9 cellular contexts compared by ENCODE assay signal in genomic region chr9:33472171-33472920, GRCh38. TPM values are rescaled to one million over a fixed set of nuclear protein-coding genes. Genes with fewer than 3 reads are reported as not detected.
DNase-seq lines count a peak whose midpoint lies in the region; ATAC-seq and TF ChIP-seq lines count a peak whose summit lies in the region.
"Had no signal": no experiment of that assay in that cellular context is flagged by ENCODE, and none has a peak within 500 bp of the region (broad histone marks: within the 10 kb centered on the region; RNA-seq: fewer than 3 reads in every experiment).

No MANE protein-coding gene starts in this region.

- no peak overlapping the region for H3K27ac ChIP-seq in H9 (ENCODE audit: insufficient read length, low read depth, low read length)
- peak overlapping the region; percentile 73; the same call in 1 of the 2 replicates for H3K27ac ChIP-seq in VCaP
- H3K27ac ChIP-seq in skeletal muscle tissue (ENCODE audit: low read depth, low read length) = no peak overlapping the region

- H3K27me3 ChIP-seq in H9 (ENCODE audit: insufficient read depth, low read length) (no peaks in the 10 kb centered on the region), skeletal muscle tissue (ENCODE audit: control insufficient read depth in 3 of 3, insufficient read depth in 3 of 3, low read length in 3 of 3) (no peaks in the 10 kb centered on the region)

- H2BK5ac ChIP-seq in H9 (ENCODE audit: insufficient read length, low read length) = no peak overlapping the region

- no peak overlapping the region for H3K23ac ChIP-seq in H9 (ENCODE audit: insufficient read length, low read depth, low read length)

- no peak overlapping the region for H4K5ac ChIP-seq in H9 (ENCODE audit: insufficient read length, low read depth, low read length)

- H3K14ac ChIP-seq in H9 (ENCODE audit: insufficient read depth, low read length) = no peak overlapping the region

- peaks cover 6% of the 10 kb centered on the region for H3K23me2 ChIP-seq in H9 (ENCODE audit: insufficient read length, low read depth, low read length, poor library complexity, severe bottlenecking)

- peak overlapping the region in 2 of 3 donors; percentile 99 to 100 for H3K4me3 ChIP-seq in skeletal muscle tissue (ENCODE audit: low read length in 3 of 3)

- no peak overlapping the region for H2AFZ ChIP-seq in H9 (ENCODE audit: low read length)

- H2BK120ac ChIP-seq in H9 (ENCODE audit: low read depth, low read length, poor library complexity, severe bottlenecking) = no peak overlapping the region

- peaks cover 44 to 47% (median 45%) of the 10 kb centered on the region in 3 donors for H3K36me3 ChIP-seq in skeletal muscle tissue (ENCODE audit: control insufficient read depth in 3 of 3, insufficient read depth in 3 of 3, low read length in 3 of 3)

- H3K36me3 Mint-ChIP-seq in H9 (ENCODE audit: insufficient read depth in 1 of 3, low read depth in 3 of 3) (peaks cover 33 to 54% (median 45%) of the 10 kb centered on the region in 3 experiments; a peak in 6 of 7 replicates), glutamatergic neuron (ENCODE audit: unreplicated experiment) (no peaks in the 10 kb centered on the region)

- H3K79me2 ChIP-seq in H9 (ENCODE audit: insufficient read depth, low read length) = peaks cover 11% of the 10 kb centered on the region

- no peak overlapping the region for H3K27ac Mint-ChIP-seq in H9
- H3K27ac Mint-ChIP-seq in glutamatergic neuron (ENCODE audit: unreplicated experiment) = no peak overlapping the region

- no CpG with 5 or more reads among the region's 16 CpGs for WGBS in H9 (ENCODE audit: extremely low coverage, insufficient read length, low lambda C conversion rate)

- H3K4me1 ChIP-seq in H9 (ENCODE audit: insufficient read depth, low read length) = 0 out of 2 replicates have a peak, but pooled peaks cover 2% of the 10 kb centered on the region
- peaks cover 17 to 20% (median 20%) of the 10 kb centered on the region in 3 donors for H3K4me1 ChIP-seq in skeletal muscle tissue (ENCODE audit: control insufficient read depth in 3 of 3, insufficient read depth in 3 of 3, low read length in 3 of 3)

- H2BK12ac ChIP-seq in H9 (ENCODE audit: insufficient read length, low read depth, low read length) = no peak overlapping the region

- H2BK15ac ChIP-seq in H9 (ENCODE audit: low read depth, low read length) = no peak overlapping the region

- no peaks in the 10 kb centered on the region; a peak in 1 of 5 replicates for H3K9me3 Mint-ChIP-seq in H9
- peaks cover 3% of the 10 kb centered on the region for H3K9me3 Mint-ChIP-seq in glutamatergic neuron (ENCODE audit: unreplicated experiment)

- H3K9me3 ChIP-seq in H9 (ENCODE audit: control insufficient read depth, low read depth, low read length) = no peaks in the 10 kb centered on the region
- H3K9me3 ChIP-seq in skeletal muscle tissue (ENCODE audit: control insufficient read depth in 3 of 3, low read length in 3 of 3) = no peaks in the 10 kb centered on the region

- H3K4me1 Mint-ChIP-seq in H9 = peaks cover 11 to 12% of the 10 kb centered on the region in 2 experiments; a peak in 3 of 4 replicates
- H3K4me1 Mint-ChIP-seq in glutamatergic neuron (ENCODE audit: low read depth, unreplicated experiment) = peaks cover 5% of the 10 kb centered on the region

- no peak overlapping the region for H2AK5ac ChIP-seq in H9 (ENCODE audit: insufficient read length, low read length)

- no peak overlapping the region for H3K18ac ChIP-seq in H9 (ENCODE audit: insufficient read length, low read depth, low read length)

- peaks cover 4% of the 10 kb centered on the region for H3K79me1 ChIP-seq in H9 (ENCODE audit: insufficient read depth, low read depth, low read length, poor library complexity, severe bottlenecking)

- TF ChIP-seq CTCF in H9 (conservative IDR thresholded peaks at IDR 0.05) (no peak), VCaP (conservative IDR thresholded peaks at IDR 0.05) (no peak), glutamatergic neuron (IDR thresholded peaks at IDR 0.05; ENCODE audit: partially characterized antibody, unreplicated experiment) (no peak)

- H4K91ac ChIP-seq in H9 (ENCODE audit: insufficient read length, low read depth, low read length) = no peak overlapping the region

- H3K4me3 Mint-ChIP-seq in H9 = peak overlapping the region; percentile 98 to 100
- peak overlapping the region; percentile 69 for H3K4me3 Mint-ChIP-seq in glutamatergic neuron (ENCODE audit: unreplicated experiment)

- peak overlapping the region; percentile 99 for H3K4me2 ChIP-seq in H9 (ENCODE audit: insufficient read depth, insufficient read length, low read length)

- no peak overlapping the region for H3K4ac ChIP-seq in H9 (ENCODE audit: low read depth, low read length)

- peak overlapping the region; percentile 16 for H3K9ac ChIP-seq in H9 (ENCODE audit: extremely low read depth, insufficient read length, low read length)
- peak overlapping the region in 1 of 3 donors; percentile 92 for H3K9ac ChIP-seq in skeletal muscle tissue (ENCODE audit: low read depth in 1 of 3, low read length in 3 of 3)

- no peak overlapping the region for H2BK20ac ChIP-seq in H9 (ENCODE audit: low read depth, low read length, poor library complexity, severe bottlenecking)

- DNase-seq in H9 (no peak), glutamatergic neuron (no peak), NCI-H526 treated with DMSO at 0.1 percent for 48 hours (lab: John Stamatoyannopoulos, UW) (no peak), NCI-H187 treated with DMSO at 0.1 percent for 48 hours (lab: John Stamatoyannopoulos, UW) (no peak)
- DNase-seq: activated CD4-positive, alpha-beta T cell treated with anti-CD3 and anti-CD28 coated beads, Interleukin-2, amount 50 U/mL, for 4 hours; hippocampal formation had no signal

- H4K20me1 ChIP-seq in H9 (ENCODE audit: control insufficient read depth, insufficient read depth, insufficient read length) = no peaks in the 10 kb centered on the region

- no peak for ATAC-seq in GM21367 (IDR thresholded peaks at IDR 0.05; ENCODE audit: unreplicated experiment)

- no peak overlapping the region for H3T11ph ChIP-seq in H9 (ENCODE audit: low read length)

- no peak overlapping the region for H3K56ac ChIP-seq in H9 (ENCODE audit: insufficient read length, low read depth, low read length)

- no peak overlapping the region for H4K8ac ChIP-seq in H9 (replicated peaks; ENCODE audit: insufficient read length, low read depth, low read length)

- H3K27me3 Mint-ChIP-seq in H9 (ENCODE audit: low read depth) (no peaks in the 10 kb centered on the region), glutamatergic neuron (ENCODE audit: unreplicated experiment) (peaks cover 2% of the 10 kb centered on the region)

RNA-seq across cellular contexts. Expression of gene NOL6, which starts 1.4 kb away (rescaled TPM):
- 64.4 and 66.3 TPM in 2 replicates for total RNA-seq in H9 (2021)
- total RNA-seq in glutamatergic neuron (ENCODE audit: unreplicated experiment) = 25.6 TPM
- 14.6 TPM for total RNA-seq in skeletal muscle tissue

RNA-seq across cellular contexts. Expression of gene AQP3, which starts 25.0 kb away (rescaled TPM):
- total RNA-seq in H9 (2021) = 1.6 TPM in 2 replicates
- 2.9 TPM for total RNA-seq in glutamatergic neuron (ENCODE audit: unreplicated experiment)
- 6.8 TPM for total RNA-seq in skeletal muscle tissue

RNA-seq across cellular contexts. Expression of gene ANKRD18B, which starts 51.7 kb away (rescaled TPM):
- total RNA-seq in H9 (2021) (9.1 and 10.6 TPM in 2 replicates), glutamatergic neuron (ENCODE audit: unreplicated experiment) (5.0 TPM), skeletal muscle tissue (not detected)
